17 cellular contexts compared by ENCODE assay signal in the genomic region with DNA sequence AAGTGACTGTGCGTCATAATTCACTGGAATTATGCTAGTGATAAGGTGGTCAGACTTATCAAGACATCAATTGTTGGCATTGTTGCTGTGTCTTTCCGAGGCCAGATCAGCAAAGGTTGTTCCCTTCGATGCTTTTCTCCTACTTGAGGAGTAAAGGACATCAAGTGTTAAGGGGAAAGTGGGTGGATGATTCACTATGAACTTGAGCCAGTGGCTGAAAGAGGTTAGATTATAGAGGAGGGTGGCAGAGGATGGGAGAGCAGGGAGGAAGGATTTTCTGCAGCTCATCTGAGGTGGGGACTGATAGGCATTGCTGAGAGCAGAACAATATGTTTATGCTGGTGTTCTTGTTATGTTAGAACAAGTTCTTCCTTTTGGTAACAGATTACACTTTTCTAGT.
A peak's percentile ranks its signal among the peaks of the same experiment; 100 is the strongest.
DNase-seq lines count a peak whose midpoint lies in the region; ATAC-seq, FAIRE-seq and TF ChIP-seq lines count a peak whose summit lies in the region.
"Had no signal": no experiment of that assay in that cellular context is flagged by ENCODE, and none has a peak within 500 bp of the region (broad histone marks: within the 10 kb centered on the region; RNA-seq: fewer than 3 reads in every experiment).

No MANE protein-coding gene starts in this region.

- H3K36me3 Mint-ChIP-seq in T-helper 17 cell (ENCODE audit: low read depth) = no peaks in the 10 kb centered on the region
- no peaks in the 10 kb centered on the region for H3K36me3 Mint-ChIP-seq in T-cell

- H3K27ac Mint-ChIP-seq in T-helper 17 cell (peak overlapping the region; percentile 67), T-cell (no peak overlapping the region)

- H3K9me3 ChIP-seq in T-helper 17 cell (ENCODE audit: control insufficient read depth, low read length, poor library complexity, severe bottlenecking) = no peaks in the 10 kb centered on the region
- H3K9me3 ChIP-seq in osteoblast (ENCODE audit: low read depth, low read length) = no peaks in the 10 kb centered on the region

- DNase-seq in CD1c-positive myeloid dendritic cell (ENCODE audit: extremely low spot score) = peak; percentile 42
- no peak for DNase-seq in T-helper 17 cell
- peak; percentile 24 to 49 for DNase-seq in cardiac fibroblast (ENCODE audit: low read depth in 2 of 2)
- peak; percentile 30 for DNase-seq in osteoblast (ENCODE audit: insufficient read length, low spot score, missing footprints)
- DNase-seq in frontal cortex (ENCODE audit: low spot score in 2 of 2) = no peak
- no peak for DNase-seq in activated T-cell treated with anti-CD3 and anti-CD28 coated beads, Interleukin-2, amount 50 U/mL, for 1 hour
- no peak for DNase-seq in T-cell
- DNase-seq: KG1, NCI-H1417 treated with DMSO at 0.1 percent for 48 hours, NCI-H187 treated with DMSO at 0.1 percent for 48 hours, NCI-H226, NCI-H524, SHP77 had no signal

- no peak for FAIRE-seq in frontal cortex (lab: Jason Lieb, UNC)
- FAIRE-seq: A204.1, D721Med, GM12891 had no signal

- no peak overlapping the region for H3K4me2 ChIP-seq in osteoblast (ENCODE audit: insufficient read depth, low read length)

- peaks cover 28% of the 10 kb centered on the region for H3K4me1 ChIP-seq in osteoblast (ENCODE audit: insufficient read depth, low read length)

- H3K36me3 ChIP-seq in osteoblast (ENCODE audit: insufficient read depth, low read length) = no peaks in the 10 kb centered on the region
- H3K36me3 ChIP-seq: BLaER1 treated with 17β-estradiol and CSF1 and Interleukin-3, amounts not matched to agents 10 nM and 100 nM had no signal

- H4K20me1 ChIP-seq in osteoblast (ENCODE audit: insufficient read depth, low read length) = no peaks in the 10 kb centered on the region
- H4K20me1 ChIP-seq: BLaER1 treated with 17β-estradiol and CSF1 and Interleukin-3, amounts not matched to agents 10 nM and 100 nM had no signal

- H2AFZ ChIP-seq in osteoblast (ENCODE audit: low read length) = peak overlapping the region; percentile 52

- ATAC-seq in T-helper 17 cell = no peak
- no peak for ATAC-seq in T-cell (replicated peaks in 1 of 4)

- no peaks in the 10 kb centered on the region for H3K27me3 Mint-ChIP-seq in T-helper 17 cell
- H3K27me3 Mint-ChIP-seq in T-cell = no peaks in the 10 kb centered on the region

- H3K27ac ChIP-seq in osteoblast (ENCODE audit: low read depth, low read length) = peak overlapping the region; percentile 3
- H3K27ac ChIP-seq: BLaER1 treated with 17β-estradiol and CSF1 and Interleukin-3, amounts not matched to agents 10 nM and 100 nM had no signal

- no peaks in the 10 kb centered on the region for H3K79me2 ChIP-seq in osteoblast (ENCODE audit: insufficient read depth, low read length)

- H3K4me3 ChIP-seq in cardiac fibroblast (replicated peaks in 1 of 2; ENCODE audit: low read depth in 2 of 2, low read length in 2 of 2) = no peak overlapping the region
- no peak overlapping the region for H3K4me3 ChIP-seq in osteoblast (ENCODE audit: insufficient read depth, low read length)
- H3K4me3 ChIP-seq: BLaER1 treated with 17β-estradiol and CSF1 and Interleukin-3, amounts not matched to agents 10 nM and 100 nM had no signal

- H3K4me1 Mint-ChIP-seq in T-helper 17 cell = peaks cover 31% of the 10 kb centered on the region
- H3K4me1 Mint-ChIP-seq in T-cell = peaks cover 9 to 27% (median 16%) of the 10 kb centered on the region in 3 donors

- H3K4me3 Mint-ChIP-seq in T-helper 17 cell = no peak overlapping the region
- H3K4me3 Mint-ChIP-seq in T-cell = no peak overlapping the region

- no peaks in the 10 kb centered on the region for H3K27me3 ChIP-seq in osteoblast (ENCODE audit: insufficient read depth, low read length)
- H3K27me3 ChIP-seq: BLaER1 treated with 17β-estradiol and CSF1 and Interleukin-3, amounts not matched to agents 10 nM and 100 nM had no signal

- POLR2A ChIA-PET in T-cell (lab: Charles Lee) = interaction anchor here in 1 of 2 donors (0.6 kb wide), 1 partner anchor 1231 kb away, joined by 4 read pairs; no protein-coding TSS in a partner anchor

- H3K9me3 Mint-ChIP-seq in T-cell = no peaks in the 10 kb centered on the region

- CTCF ChIA-PET in T-cell (lab: Charles Lee) = no interaction called here

- TF ChIP-seq CTCF in cardiac fibroblast (IDR thresholded peaks at IDR 0.05; ENCODE audit: low read depth, low read length) = no peak
- TF ChIP-seq CTCF in osteoblast (IDR thresholded peaks at IDR 0.05; ENCODE audit: extremely low read depth, low read depth, low read length) = no peak

Comparison
In these comparisons a context has a peak if more than half of its experiments do, and no peak if none do; other contexts are left out.
1. DNase-seq: peak in CD1c-positive myeloid dendritic cell (single experiment), cardiac fibroblast (2 of 2) and osteoblast (single experiment); none in T-helper 17 cell (0 of 3), frontal cortex (0 of 2), activated T-cell treated with anti-CD3 and anti-CD28 coated beads, Interleukin-2, amount 50 U/mL, for 1 hour (single experiment) and T-cell (0 of 34).